ENCODE assay signal across 1 cellular context in genomic region chr1:23370270-23370743, GRCh38.
TF ChIP-seq lines count a peak whose summit lies in the region.

No MANE protein-coding gene starts in this region.

TF ChIP-seq in K562, 482 proteins besides CTCF, POLR2A, EP300 and RAD21:
- no peak for TF ChIP-seq PTRF (tag; IDR thresholded peaks at IDR 0.05)
- TF ChIP-seq NR4A1 (CRISPR knock-in tag; IDR thresholded peaks at IDR 0.05): no peak
- no peak for TF ChIP-seq NR4A1 (tag; IDR thresholded peaks at IDR 0.05)
- no peak for TF ChIP-seq GTF2E2 (tag; IDR thresholded peaks at IDR 0.05)
- 0 out of 2 replicates have a peak, but pooled peaks have one; percentile 4 for TF ChIP-seq RBFOX2 (IDR thresholded peaks at IDR 0.05; ENCODE audit: low read depth, low read length)
- no peak for TF ChIP-seq KLF13 (tag; IDR thresholded peaks at IDR 0.05; ENCODE audit: borderline replicate concordance, low read depth)
- 0 out of 4 replicates have a peak, but pooled peaks of 1 of the 2 experiments have one; percentile 18 for TF ChIP-seq ZNF639 (CRISPR knock-in tag; conservative IDR thresholded peaks at IDR 0.05 in 1 of 2, IDR thresholded peaks at IDR 0.05 in 1 of 2)
- TF ChIP-seq HSF4 (CRISPR knock-in tag; IDR thresholded peaks at IDR 0.05; ENCODE audit: borderline replicate concordance): 0 out of 2 replicates have a peak, but pooled peaks have one; percentile 35
- TF ChIP-seq SIN3A (IDR thresholded peaks at IDR 0.05; ENCODE audit: borderline replicate concordance in 2 of 2, control insufficient read depth in 1 of 2, low read depth in 2 of 2, low read length in 2 of 2): 0 out of 4 replicates have a peak, but pooled peaks of 1 of the 2 experiments have one; percentile 11
- peak; percentile 61 for TF ChIP-seq CHD1 (IDR thresholded peaks at IDR 0.05; ENCODE audit: low read length)
- TF ChIP-seq TSC22D4 (tag; IDR thresholded peaks at IDR 0.05): no peak
- TF ChIP-seq MEF2A (IDR thresholded peaks at IDR 0.05; ENCODE audit: control insufficient read depth, low read depth, low read length): no peak
- peak in 1 of 3 experiments; percentile 2 for TF ChIP-seq YY1 (IDR thresholded peaks at IDR 0.05; ENCODE audit: borderline replicate concordance in 1 of 3, control insufficient read depth in 1 of 3, extremely low read depth in 1 of 3, insufficient read depth in 3 of 3, insufficient read length in 1 of 3, insufficient replicate concordance in 2 of 3, low read depth in 1 of 3, low read length in 2 of 3)
- TF ChIP-seq FOXA3 (CRISPR knock-in tag; conservative IDR thresholded peaks at IDR 0.05 in 1 of 2, IDR thresholded peaks at IDR 0.05 in 1 of 2): 0 out of 4 replicates have a peak, but pooled peaks of 1 of the 2 experiments have one; percentile 38
- TF ChIP-seq MEF2D (tag; conservative IDR thresholded peaks at IDR 0.05; ENCODE audit: low read depth): no peak
- TF ChIP-seq NR3C1 (CRISPR knock-in tag; IDR thresholded peaks at IDR 0.05): no peak
- TF ChIP-seq POLR2H (tag; IDR thresholded peaks at IDR 0.05; ENCODE audit: low read depth): no peak
- no peak for TF ChIP-seq SIRT6 (IDR thresholded peaks at IDR 0.05; ENCODE audit: low read depth, low read length)
- no peak for TF ChIP-seq ZNF644 (tag; IDR thresholded peaks at IDR 0.05; ENCODE audit: low read depth)
- no peak for TF ChIP-seq THRB (CRISPR knock-in tag; conservative IDR thresholded peaks at IDR 0.05)
